1 cellular context compared by ENCODE assay signal in genomic region chr16:89475144-89475543, GRCh38.
TF ChIP-seq lines count a peak whose summit lies in the region.

No MANE protein-coding gene starts in this region.

TF ChIP-seq in HCT116, 20 proteins besides CTCF, POLR2A, EP300 and RAD21 (continued from another document):
- TF ChIP-seq FOSL1 (IDR thresholded peaks at IDR 0.05; ENCODE audit: low read depth): no peak
- no peak for TF ChIP-seq JUND (IDR thresholded peaks at IDR 0.05)
- no peak for TF ChIP-seq SP1 (IDR thresholded peaks at IDR 0.05; ENCODE audit: low read depth)
- TF ChIP-seq CBX3 (IDR thresholded peaks at IDR 0.05; ENCODE audit: low read depth): no peak
- TF ChIP-seq REST (IDR thresholded peaks at IDR 0.05; ENCODE audit: low read depth): no peak
- TF ChIP-seq ZBTB33 (IDR thresholded peaks at IDR 0.05; ENCODE audit: extremely low read depth, insufficient replicate concordance, low read length): no peak
- TF ChIP-seq SRF (IDR thresholded peaks at IDR 0.05; ENCODE audit: low read depth): no peak
TF ChIP-seq in HCT116: peak in this region for 0.
